29 cellular contexts compared by ENCODE assay signal in genomic region chr1:190138266-190138665, GRCh38.
"Had no signal": no experiment of that assay in that cellular context is flagged by ENCODE, and none has a peak within 500 bp of the region (broad histone marks: within the 10 kb centered on the region; RNA-seq: fewer than 3 reads in every experiment).

No MANE protein-coding gene starts in this region.

- H3K4me3 Mint-ChIP-seq: dendritic cell treated with granulocyte-macrophage colony-stimulating factor and Interleukin-4, amounts not matched to agents 40 ng/mL and 50 ng/mL, for 4 days; endodermal cell; naive thymus-derived CD8-positive, alpha-beta T cell; nephron progenitor cell; stimulated activated effector memory CD8-positive, alpha-beta T cell treated with anti-CD3 and anti-CD28 coated beads, Interleukin-12 subunit alpha, Interleukin-12 subunit beta, amount 100 ng/mL, for 72 hours; type B pancreatic cell had no signal

- H3K27ac Mint-ChIP-seq: dendritic cell treated with granulocyte-macrophage colony-stimulating factor and Interleukin-4, amounts not matched to agents 40 ng/mL and 50 ng/mL, for 4 days; endodermal cell; naive thymus-derived CD8-positive, alpha-beta T cell; nephron progenitor cell; stimulated activated effector memory CD8-positive, alpha-beta T cell treated with anti-CD3 and anti-CD28 coated beads, Interleukin-12 subunit alpha, Interleukin-12 subunit beta, amount 100 ng/mL, for 72 hours; type B pancreatic cell had no signal

- H3K4me1 ChIP-seq: esophagus muscularis mucosa, foreskin keratinocyte, gastroesophageal sphincter, heart left ventricle, left lung, psoas muscle, sigmoid colon, testis, tibial artery had no signal

- H3K9me3 ChIP-seq: esophagus muscularis mucosa, gastroesophageal sphincter, heart left ventricle, ovary, psoas muscle, sigmoid colon, testis, tibial artery had no signal

- H3K27me3 ChIP-seq: esophagus muscularis mucosa, foreskin keratinocyte, gastroesophageal sphincter, heart left ventricle, hepatocyte, left lung, ovary, sigmoid colon, testis, tibial artery had no signal

- H3K4me1 Mint-ChIP-seq: endodermal cell; naive thymus-derived CD8-positive, alpha-beta T cell; nephron progenitor cell; stimulated activated effector memory CD8-positive, alpha-beta T cell treated with anti-CD3 and anti-CD28 coated beads, Interleukin-12 subunit alpha, Interleukin-12 subunit beta, amount 100 ng/mL, for 72 hours had no signal

- H3K36me3 Mint-ChIP-seq: naive thymus-derived CD8-positive, alpha-beta T cell; stimulated activated effector memory CD8-positive, alpha-beta T cell treated with anti-CD3 and anti-CD28 coated beads, Interleukin-12 subunit alpha, Interleukin-12 subunit beta, amount 100 ng/mL, for 72 hours; type B pancreatic cell had no signal

- ATAC-seq: foreskin keratinocyte; gastroesophageal sphincter; heart left ventricle; left cardiac atrium; left lung; naive thymus-derived CD8-positive, alpha-beta T cell; psoas muscle; right cardiac atrium; stimulated activated effector memory CD8-positive, alpha-beta T cell treated with anti-CD3 and anti-CD28 coated beads, Interleukin-12 subunit alpha, Interleukin-12 subunit beta, amount 100 ng/mL, for 72 hours; stimulated activated naive CD8-positive, alpha-beta T cell treated with anti-CD3 and anti-CD28 coated beads, Interleukin-15, Interleukin-2, amounts not matched to agents 100 U/mL and 50 U/mL, for 24 hours had no signal

- H3K4me3 ChIP-seq: esophagus muscularis mucosa, gastroesophageal sphincter, heart left ventricle, hepatocyte, left lung, ovary, psoas muscle, sigmoid colon, testis, tibial artery had no signal

- H3K79me2 ChIP-seq: hepatocyte had no signal

- H3K4me2 ChIP-seq: hepatocyte had no signal

- H3K36me3 ChIP-seq: esophagus muscularis mucosa, gastroesophageal sphincter, heart left ventricle, left lung, ovary, sigmoid colon, tibial artery had no signal

- H3K9me3 Mint-ChIP-seq: endodermal cell, nephron progenitor cell, type B pancreatic cell had no signal

- H2AFZ ChIP-seq: hepatocyte had no signal

- DNase-seq: effector CD8-positive, alpha-beta T cell; endodermal cell; heart left ventricle; left cardiac atrium; left lung; mesendoderm; midbrain; naive thymus-derived CD8-positive, alpha-beta T cell; nephron progenitor cell; occipital lobe; ovary; posterior cingulate gyrus; psoas muscle; right cardiac atrium; sigmoid colon; stimulated activated CD4-positive, alpha-beta T cell treated with anti-CD3 and anti-CD28 coated beads, Interleukin-2, amount 100 ng/mL, for 24 hours; stimulated activated CD4-positive, alpha-beta T cell treated with anti-CD3 and anti-CD28 coated beads, Interleukin-4, amount 100 ng/mL, for 24 hours; stimulated activated naive CD8-positive, alpha-beta T cell treated with anti-CD3 and anti-CD28 coated beads, Interleukin-15, Interleukin-2, amounts not matched to agents 100 U/mL and 50 U/mL, for 24 hours; substantia nigra; testis; tibial artery had no signal

- FAIRE-seq: islet of Langerhans had no signal

- H3K27ac ChIP-seq: esophagus muscularis mucosa, foreskin keratinocyte, gastroesophageal sphincter, heart left ventricle, hepatocyte, left lung, ovary, psoas muscle, sigmoid colon, testis, tibial artery had no signal

- H3K27me3 Mint-ChIP-seq: dendritic cell treated with granulocyte-macrophage colony-stimulating factor and Interleukin-4, amounts not matched to agents 40 ng/mL and 50 ng/mL, for 4 days; naive thymus-derived CD8-positive, alpha-beta T cell; type B pancreatic cell had no signal
